21 cellular contexts compared by ENCODE assay signal in genomic region chr4:180314972-180315371, GRCh38.
DNase-seq lines count a peak whose midpoint lies in the region; ATAC-seq and FAIRE-seq lines count a peak whose summit lies in the region.
"Had no signal": no experiment of that assay in that cellular context is flagged by ENCODE, and none has a peak within 500 bp of the region (broad histone marks: within the 10 kb centered on the region; RNA-seq: fewer than 3 reads in every experiment).

No MANE protein-coding gene starts in this region.

- H3K9me3 Mint-ChIP-seq in activated T-helper 17 cell treated with anti-CD3 and anti-CD28 coated beads, Interleukin-2, amount 50 U/mL, for 72 hours = peaks cover 20% of the 10 kb centered on the region
- H3K9me3 Mint-ChIP-seq: activated naive CD4-positive, alpha-beta T cell treated with anti-CD3 and anti-CD28 coated beads for 36 hours had no signal

- peak; percentile 87 for ATAC-seq in GM18519 (IDR thresholded peaks at IDR 0.05; ENCODE audit: low FRiP score, unreplicated experiment)
- peak; percentile 78 for ATAC-seq in GM21786 (IDR thresholded peaks at IDR 0.05; ENCODE audit: unreplicated experiment)
- ATAC-seq in HG03139 (IDR thresholded peaks at IDR 0.05; ENCODE audit: unreplicated experiment) = peak; percentile 58
- ATAC-seq in activated T-helper 17 cell treated with anti-CD3 and anti-CD28 coated beads, Interleukin-2, amount 50 U/mL, for 72 hours (replicated peaks) = no peak
- no peak for ATAC-seq in GM21526 (IDR thresholded peaks at IDR 0.05; ENCODE audit: low FRiP score, unreplicated experiment)
- ATAC-seq: effector memory CD8-positive, alpha-beta T cell; Panc1; pancreas had no signal

- DNase-seq in fibroblast of peridontal ligament (ENCODE audit: extremely low read depth) = peak; percentile 26
- no peak for DNase-seq in mesenteric fat pad (ENCODE audit: low spot score)
- DNase-seq in GM19239 (ENCODE audit: insufficient read length, low spot score) = no peak
- DNase-seq: activated CD4-positive, alpha-beta T cell treated with anti-CD3 and anti-CD28 coated beads for 4 hours; activated naive CD4-positive, alpha-beta T cell treated with anti-CD3 and anti-CD28 coated beads for 36 hours; Calu3; effector memory CD8-positive, alpha-beta T cell; IMR-90; pancreas; SK-N-SH; stimulated activated CD4-positive, alpha-beta T cell treated with anti-CD3 and anti-CD28 coated beads, Interleukin-4, amount 100 ng/mL, for 4 hours; stimulated activated CD8-positive, alpha-beta memory T cell treated with anti-CD3 and anti-CD28 coated beads, Interleukin-4, amount 100 ng/mL, for 48 hours; testis had no signal

- H3K27ac Mint-ChIP-seq in activated T-helper 17 cell treated with anti-CD3 and anti-CD28 coated beads, Interleukin-2, amount 50 U/mL, for 72 hours = no peak overlapping the region
- H3K27ac Mint-ChIP-seq: activated naive CD4-positive, alpha-beta T cell treated with anti-CD3 and anti-CD28 coated beads for 36 hours; effector memory CD8-positive, alpha-beta T cell had no signal

- no peaks in the 10 kb centered on the region for H3K27me3 Mint-ChIP-seq in activated T-helper 17 cell treated with anti-CD3 and anti-CD28 coated beads, Interleukin-2, amount 50 U/mL, for 72 hours
- H3K27me3 Mint-ChIP-seq: effector memory CD8-positive, alpha-beta T cell had no signal

- H3K36me3 Mint-ChIP-seq in activated T-helper 17 cell treated with anti-CD3 and anti-CD28 coated beads, Interleukin-2, amount 50 U/mL, for 72 hours (ENCODE audit: low read depth) = no peaks in the 10 kb centered on the region

- H3K4me3 Mint-ChIP-seq in activated T-helper 17 cell treated with anti-CD3 and anti-CD28 coated beads, Interleukin-2, amount 50 U/mL, for 72 hours = no peak overlapping the region
- H3K4me3 Mint-ChIP-seq: activated naive CD4-positive, alpha-beta T cell treated with anti-CD3 and anti-CD28 coated beads for 36 hours; effector memory CD8-positive, alpha-beta T cell had no signal

- no peaks in the 10 kb centered on the region for H3K4me1 Mint-ChIP-seq in activated T-helper 17 cell treated with anti-CD3 and anti-CD28 coated beads, Interleukin-2, amount 50 U/mL, for 72 hours

- no peak for FAIRE-seq in GM19239 (lab: Jason Lieb, UNC)
- FAIRE-seq: astrocyte, H54, pancreas had no signal

Comparison
In these comparisons a context has a peak if more than half of its experiments do, and no peak if none do; other contexts are left out.
1. ATAC-seq: peak in GM18519 (single experiment), GM21786 (single experiment) and HG03139 (single experiment); none in activated T-helper 17 cell treated with anti-CD3 and anti-CD28 coated beads, Interleukin-2, amount 50 U/mL, for 72 hours (single experiment) and GM21526 (single experiment).